Comparison of ENCODE assay signal across 33 cellular contexts in the genomic region with DNA sequence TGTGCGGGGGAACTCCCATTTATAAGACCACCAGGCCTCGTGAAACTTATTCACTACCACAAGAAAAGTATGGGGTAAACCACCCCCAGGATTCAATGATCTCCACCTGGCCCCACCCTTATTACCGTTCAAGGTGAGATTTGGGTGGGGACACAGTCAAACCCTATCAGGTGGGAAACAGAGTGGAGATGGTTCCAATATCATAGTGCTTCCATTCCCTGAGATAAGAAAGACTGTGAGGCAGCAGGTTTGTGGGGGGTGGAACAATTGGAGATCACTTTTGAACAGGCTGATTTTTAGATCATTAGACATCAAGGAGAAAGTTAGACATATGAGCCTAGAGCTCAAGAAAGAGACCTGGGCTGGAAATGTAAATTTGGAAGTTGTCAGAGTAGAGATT. TPM values are rescaled to one million over a fixed set of nuclear protein-coding genes. Genes with fewer than 3 reads are reported as not detected.
"Had no signal": no experiment of that assay in that cellular context is flagged by ENCODE, and none has a peak within 500 bp of the region (broad histone marks: within the 10 kb centered on the region; RNA-seq: fewer than 3 reads in every experiment).

No MANE protein-coding gene starts in this region.

- H3K27me3 Mint-ChIP-seq: effector memory CD8-positive, alpha-beta T cell; naive B cell had no signal

- H3K4me1 Mint-ChIP-seq: mesothelial cell of epicardium had no signal

- H3K36me3 Mint-ChIP-seq: mesothelial cell of epicardium, naive B cell had no signal

- ATAC-seq: esophagus mucosa, gastrocnemius medialis, heart right ventricle, left cardiac atrium, left ventricle myocardium superior, mucosa of descending colon had no signal

- H3K4me3 ChIP-seq: coronary artery, dorsolateral prefrontal cortex, esophagus squamous epithelium, gastrocnemius medialis, heart right ventricle, left lung, lower lobe of right lung, mucosa of descending colon had no signal

- H3K9me3 Mint-ChIP-seq: effector memory CD8-positive, alpha-beta T cell; endodermal cell; mesothelial cell of epicardium; naive B cell had no signal

- H3K9me3 ChIP-seq: esophagus squamous epithelium, gastrocnemius medialis, heart right ventricle, left lung, lower lobe of right lung, mucosa of descending colon had no signal

- DNase-seq: dermis blood vessel endothelial cell; dorsolateral prefrontal cortex; effector CD8-positive, alpha-beta T cell; endodermal cell; esophagus squamous epithelium; foreskin fibroblast; foreskin melanocyte; gastrocnemius medialis; glutamatergic neuron; heart right ventricle; hippocampal formation; left cardiac atrium; left lung; left ventricle myocardium superior; lower lobe of right lung; mesenchymal stem cell; naive B cell had no signal

- H3K27ac ChIP-seq: coronary artery, dorsolateral prefrontal cortex, epithelial cell of prostate, esophagus squamous epithelium, gastrocnemius medialis, heart right ventricle, left lung, lower lobe of right lung had no signal

- H3K27ac Mint-ChIP-seq: effector memory CD8-positive, alpha-beta T cell; endodermal cell; mesothelial cell of epicardium; naive B cell had no signal

- H3K4me3 Mint-ChIP-seq: effector memory CD8-positive, alpha-beta T cell; endodermal cell; mesothelial cell of epicardium; naive B cell had no signal

- H3K27me3 ChIP-seq: dorsolateral prefrontal cortex, esophagus squamous epithelium, gastrocnemius medialis, left lung had no signal

- FAIRE-seq: colon, endometrium, islet of Langerhans, keratinocyte had no signal

- H3K36me3 ChIP-seq: esophagus squamous epithelium, gastrocnemius medialis, heart right ventricle, left lung, lower lobe of right lung had no signal

RNA-seq across cellular contexts. Expression of gene GKN2, which starts 39.3 kb away (rescaled TPM):
- total RNA-seq: dermis blood vessel endothelial cell, dorsolateral prefrontal cortex, endodermal cell, esophagus mucosa, esophagus squamous epithelium, gastrocnemius medialis, glomerular endothelial cell, heart right ventricle, kidney epithelial cell, left cardiac atrium, left ventricle myocardium superior, lower leg skin, lung microvascular endothelial cell, mesenteric fat pad, mesothelial cell of epicardium, mucosa of descending colon, myocyte had no signal
- polyA plus RNA-seq: heart right ventricle had no signal

RNA-seq across cellular contexts. Expression of gene BMP10, which starts 42.2 kb away (rescaled TPM):
- total RNA-seq: dermis blood vessel endothelial cell, dorsolateral prefrontal cortex, endodermal cell, esophagus mucosa, esophagus squamous epithelium, gastrocnemius medialis, glomerular endothelial cell, kidney epithelial cell, left lung, lung microvascular endothelial cell, mesenteric fat pad had no signal
